In the genomic region with DNA sequence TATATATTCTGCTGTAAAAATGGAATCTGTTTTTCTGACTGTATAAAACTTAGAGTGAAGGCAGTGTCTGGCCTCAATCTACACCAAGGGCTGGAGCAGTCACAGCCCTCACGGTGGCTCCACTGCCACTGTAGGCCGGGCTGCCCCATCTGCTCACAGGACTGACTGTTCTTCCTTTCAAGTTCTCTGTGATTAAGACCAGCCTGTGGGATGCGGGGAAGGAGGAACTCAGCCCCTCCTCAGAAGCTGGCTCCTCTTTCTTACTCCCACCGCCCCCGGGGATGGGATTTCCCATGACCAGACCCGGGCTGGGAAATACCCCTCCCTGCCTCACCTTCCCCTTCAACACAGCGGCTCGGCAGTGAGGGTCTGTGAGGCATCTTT, we compare ENCODE assay signal across 1 cellular context.
TF ChIP-seq lines count a peak whose summit lies in the region.

No MANE protein-coding gene starts in this region.

TF ChIP-seq in GM23338, 12 proteins besides CTCF, POLR2A, EP300 and RAD21:
- TF ChIP-seq, protein P1, sequence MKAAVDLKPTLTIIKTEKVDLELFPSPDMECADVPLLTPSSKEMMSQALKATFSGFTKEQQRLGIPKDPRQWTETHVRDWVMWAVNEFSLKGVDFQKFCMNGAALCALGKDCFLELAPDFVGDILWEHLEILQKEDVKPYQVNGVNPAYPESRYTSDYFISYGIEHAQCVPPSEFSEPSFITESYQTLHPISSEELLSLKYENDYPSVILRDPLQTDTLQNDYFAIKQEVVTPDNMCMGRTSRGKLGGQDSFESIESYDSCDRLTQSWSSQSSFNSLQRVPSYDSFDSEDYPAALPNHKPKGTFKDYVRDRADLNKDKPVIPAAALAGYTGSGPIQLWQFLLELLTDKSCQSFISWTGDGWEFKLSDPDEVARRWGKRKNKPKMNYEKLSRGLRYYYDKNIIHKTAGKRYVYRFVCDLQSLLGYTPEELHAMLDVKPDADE (IDR thresholded peaks at IDR 0.05), result no peak
- no peak for TF ChIP-seq STAT1 (IDR thresholded peaks at IDR 0.05; ENCODE audit: unreplicated experiment)
- no peak for TF ChIP-seq NANOG (IDR thresholded peaks at IDR 0.05; ENCODE audit: borderline replicate concordance)
- TF ChIP-seq, protein P2, sequence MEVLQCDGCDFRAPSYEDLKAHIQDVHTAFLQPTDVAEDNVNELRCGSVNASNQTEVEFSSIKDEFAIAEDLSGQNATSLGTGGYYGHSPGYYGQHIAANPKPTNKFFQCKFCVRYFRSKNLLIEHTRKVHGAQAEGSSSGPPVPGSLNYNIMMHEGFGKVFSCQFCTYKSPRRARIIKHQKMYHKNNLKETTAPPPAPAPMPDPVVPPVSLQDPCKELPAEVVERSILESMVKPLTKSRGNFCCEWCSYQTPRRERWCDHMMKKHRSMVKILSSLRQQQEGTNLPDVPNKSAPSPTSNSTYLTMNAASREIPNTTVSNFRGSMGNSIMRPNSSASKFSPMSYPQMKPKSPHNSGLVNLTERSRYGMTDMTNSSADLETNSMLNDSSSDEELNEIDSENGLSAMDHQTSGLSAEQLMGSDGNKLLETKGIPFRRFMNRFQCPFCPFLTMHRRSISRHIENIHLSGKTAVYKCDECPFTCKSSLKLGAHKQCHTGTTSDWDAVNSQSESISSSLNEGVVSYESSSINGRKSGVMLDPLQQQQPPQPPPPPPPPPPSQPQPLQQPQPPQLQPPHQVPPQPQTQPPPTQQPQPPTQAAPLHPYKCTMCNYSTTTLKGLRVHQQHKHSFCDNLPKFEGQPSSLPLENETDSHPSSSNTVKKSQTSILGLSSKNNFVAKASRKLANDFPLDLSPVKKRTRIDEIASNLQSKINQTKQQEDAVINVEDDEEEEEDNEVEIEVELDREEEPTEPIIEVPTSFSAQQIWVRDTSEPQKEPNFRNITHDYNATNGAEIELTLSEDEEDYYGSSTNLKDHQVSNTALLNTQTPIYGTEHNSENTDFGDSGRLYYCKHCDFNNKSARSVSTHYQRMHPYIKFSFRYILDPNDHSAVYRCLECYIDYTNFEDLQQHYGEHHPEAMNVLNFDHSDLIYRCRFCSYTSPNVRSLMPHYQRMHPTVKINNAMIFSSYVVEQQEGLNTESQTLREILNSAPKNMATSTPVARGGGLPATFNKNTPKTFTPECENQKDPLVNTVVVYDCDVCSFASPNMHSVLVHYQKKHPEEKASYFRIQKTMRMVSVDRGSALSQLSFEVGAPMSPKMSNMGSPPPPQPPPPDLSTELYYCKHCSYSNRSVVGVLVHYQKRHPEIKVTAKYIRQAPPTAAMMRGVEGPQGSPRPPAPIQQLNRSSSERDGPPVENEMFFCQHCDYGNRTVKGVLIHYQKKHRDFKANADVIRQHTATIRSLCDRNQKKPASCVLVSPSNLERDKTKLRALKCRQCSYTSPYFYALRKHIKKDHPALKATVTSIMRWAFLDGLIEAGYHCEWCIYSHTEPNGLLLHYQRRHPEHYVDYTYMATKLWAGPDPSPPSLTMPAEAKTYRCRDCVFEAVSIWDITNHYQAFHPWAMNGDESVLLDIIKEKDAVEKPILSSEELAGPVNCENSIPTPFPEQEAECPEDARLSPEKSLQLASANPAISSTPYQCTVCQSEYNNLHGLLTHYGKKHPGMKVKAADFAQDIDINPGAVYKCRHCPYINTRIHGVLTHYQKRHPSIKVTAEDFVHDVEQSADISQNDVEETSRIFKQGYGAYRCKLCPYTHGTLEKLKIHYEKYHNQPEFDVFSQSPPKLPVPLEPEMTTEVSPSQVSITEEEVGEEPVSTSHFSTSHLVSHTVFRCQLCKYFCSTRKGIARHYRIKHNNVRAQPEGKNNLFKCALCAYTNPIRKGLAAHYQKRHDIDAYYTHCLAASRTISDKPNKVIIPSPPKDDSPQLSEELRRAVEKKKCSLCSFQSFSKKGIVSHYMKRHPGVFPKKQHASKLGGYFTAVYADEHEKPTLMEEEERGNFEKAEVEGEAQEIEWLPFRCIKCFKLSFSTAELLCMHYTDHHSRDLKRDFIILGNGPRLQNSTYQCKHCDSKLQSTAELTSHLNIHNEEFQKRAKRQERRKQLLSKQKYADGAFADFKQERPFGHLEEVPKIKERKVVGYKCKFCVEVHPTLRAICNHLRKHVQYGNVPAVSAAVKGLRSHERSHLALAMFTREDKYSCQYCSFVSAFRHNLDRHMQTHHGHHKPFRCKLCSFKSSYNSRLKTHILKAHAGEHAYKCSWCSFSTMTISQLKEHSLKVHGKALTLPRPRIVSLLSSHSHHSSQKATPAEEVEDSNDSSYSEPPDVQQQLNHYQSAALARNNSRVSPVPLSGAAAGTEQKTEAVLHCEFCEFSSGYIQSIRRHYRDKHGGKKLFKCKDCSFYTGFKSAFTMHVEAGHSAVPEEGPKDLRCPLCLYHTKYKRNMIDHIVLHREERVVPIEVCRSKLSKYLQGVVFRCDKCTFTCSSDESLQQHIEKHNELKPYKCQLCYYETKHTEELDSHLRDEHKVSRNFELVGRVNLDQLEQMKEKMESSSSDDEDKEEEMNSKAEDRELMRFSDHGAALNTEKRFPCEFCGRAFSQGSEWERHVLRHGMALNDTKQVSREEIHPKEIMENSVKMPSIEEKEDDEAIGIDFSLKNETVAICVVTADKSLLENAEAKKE (CRISPR knock-in tag; IDR thresholded peaks at IDR 0.05), result no peak
- TF ChIP-seq ZNF331 (CRISPR knock-in tag; IDR thresholded peaks at IDR 0.05; ENCODE audit: low read depth), result no peak
- TF ChIP-seq ZNF114 (CRISPR knock-in tag; IDR thresholded peaks at IDR 0.05), result no peak
- TF ChIP-seq, protein P3, sequence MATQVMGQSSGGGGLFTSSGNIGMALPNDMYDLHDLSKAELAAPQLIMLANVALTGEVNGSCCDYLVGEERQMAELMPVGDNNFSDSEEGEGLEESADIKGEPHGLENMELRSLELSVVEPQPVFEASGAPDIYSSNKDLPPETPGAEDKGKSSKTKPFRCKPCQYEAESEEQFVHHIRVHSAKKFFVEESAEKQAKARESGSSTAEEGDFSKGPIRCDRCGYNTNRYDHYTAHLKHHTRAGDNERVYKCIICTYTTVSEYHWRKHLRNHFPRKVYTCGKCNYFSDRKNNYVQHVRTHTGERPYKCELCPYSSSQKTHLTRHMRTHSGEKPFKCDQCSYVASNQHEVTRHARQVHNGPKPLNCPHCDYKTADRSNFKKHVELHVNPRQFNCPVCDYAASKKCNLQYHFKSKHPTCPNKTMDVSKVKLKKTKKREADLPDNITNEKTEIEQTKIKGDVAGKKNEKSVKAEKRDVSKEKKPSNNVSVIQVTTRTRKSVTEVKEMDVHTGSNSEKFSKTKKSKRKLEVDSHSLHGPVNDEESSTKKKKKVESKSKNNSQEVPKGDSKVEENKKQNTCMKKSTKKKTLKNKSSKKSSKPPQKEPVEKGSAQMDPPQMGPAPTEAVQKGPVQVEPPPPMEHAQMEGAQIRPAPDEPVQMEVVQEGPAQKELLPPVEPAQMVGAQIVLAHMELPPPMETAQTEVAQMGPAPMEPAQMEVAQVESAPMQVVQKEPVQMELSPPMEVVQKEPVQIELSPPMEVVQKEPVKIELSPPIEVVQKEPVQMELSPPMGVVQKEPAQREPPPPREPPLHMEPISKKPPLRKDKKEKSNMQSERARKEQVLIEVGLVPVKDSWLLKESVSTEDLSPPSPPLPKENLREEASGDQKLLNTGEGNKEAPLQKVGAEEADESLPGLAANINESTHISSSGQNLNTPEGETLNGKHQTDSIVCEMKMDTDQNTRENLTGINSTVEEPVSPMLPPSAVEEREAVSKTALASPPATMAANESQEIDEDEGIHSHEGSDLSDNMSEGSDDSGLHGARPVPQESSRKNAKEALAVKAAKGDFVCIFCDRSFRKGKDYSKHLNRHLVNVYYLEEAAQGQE (IDR thresholded peaks at IDR 0.05; ENCODE audit: unreplicated experiment), result no peak
- TF ChIP-seq POLR2AphosphoS5 (IDR thresholded peaks at IDR 0.05; ENCODE audit: low read depth), result no peak
- no peak for TF ChIP-seq EZH2 (IDR thresholded peaks at IDR 0.05; ENCODE audit: low read depth, unreplicated experiment)
- no peak for TF ChIP-seq EZH2phosphoT487 (IDR thresholded peaks at IDR 0.05; ENCODE audit: unreplicated experiment)
- TF ChIP-seq CREB1 (CRISPR knock-in tag; IDR thresholded peaks at IDR 0.05; ENCODE audit: low read depth), result no peak
- no peak for TF ChIP-seq JUNB (IDR thresholded peaks at IDR 0.05; ENCODE audit: unreplicated experiment)
